8 cellular contexts compared by ENCODE assay signal in the genomic region with DNA sequence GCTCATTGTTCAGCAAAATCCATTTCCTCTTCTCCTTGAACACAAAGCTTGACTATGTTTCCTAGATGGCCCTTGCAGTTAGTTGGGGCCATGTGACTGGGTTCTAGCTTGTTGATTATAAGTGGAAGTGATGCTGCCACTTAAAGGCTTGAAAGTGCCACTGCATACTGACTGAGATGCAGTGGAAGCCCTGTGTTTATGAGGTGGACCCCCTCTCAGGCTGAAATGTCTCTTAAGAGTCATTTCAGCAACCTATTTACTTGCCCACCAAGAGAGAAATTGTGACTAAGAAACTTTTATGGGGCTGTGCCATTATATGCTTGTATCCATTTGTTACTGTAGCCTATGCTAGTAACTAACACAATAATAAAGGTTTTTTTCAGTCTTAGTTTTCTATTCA. TPM values are rescaled to one million over a fixed set of nuclear protein-coding genes. Genes with fewer than 3 reads are reported as not detected.
DNase-seq lines count a peak whose midpoint lies in the region; ATAC-seq and TF ChIP-seq lines count a peak whose summit lies in the region.

No MANE protein-coding gene starts in this region.

- DNase-seq in GM12865 (ENCODE audit: low read depth) (peak; percentile 57), ascending aorta (ENCODE audit: low spot score in 2 of 2) (no peak), kidney tubule cell (ENCODE audit: low spot score) (peak; percentile 18), NCI-H345 treated with DMSO at 0.1 percent for 48 hours (lab: John Stamatoyannopoulos, UW; ENCODE audit: unreplicated experiment) (no peak), kidney glomerular epithelial cell (lab: John Stamatoyannopoulos, UW) (no peak), cortex of kidney (lab: John Stamatoyannopoulos, UW) (no peak)

- no peaks in the 10 kb centered on the region for H3K4me1 ChIP-seq in ascending aorta

- TF ChIP-seq CTCF in GM12865 (IDR thresholded peaks at IDR 0.05; ENCODE audit: insufficient read depth, low read depth, low read length, missing control alignments) (peak; percentile 52), ascending aorta (IDR thresholded peaks at IDR 0.05) (peak in 2 of 3 experiments; percentile 12 to 39)

- intact Hi-C loops in ascending aorta (cut with DNase I), result no loop called here

- H3K4me3 ChIP-seq in GM12865 (ENCODE audit: low read depth, low read length), result no peak overlapping the region
- H3K4me3 ChIP-seq in ascending aorta, result no peak overlapping the region

- ATAC-seq in HG03442 (IDR thresholded peaks at IDR 0.05; ENCODE audit: unreplicated experiment), result peak; percentile 61
- no peak for ATAC-seq in HG02642 (IDR thresholded peaks at IDR 0.05; ENCODE audit: poor library complexity, unreplicated experiment)

- H3K36me3 ChIP-seq in ascending aorta, result no peaks in the 10 kb centered on the region

- H3K9me3 ChIP-seq in ascending aorta, result no peaks in the 10 kb centered on the region

- no peak overlapping the region for H3K27ac ChIP-seq in ascending aorta

- no peaks in the 10 kb centered on the region for H3K27me3 ChIP-seq in ascending aorta

RNA-seq across cellular contexts. Expression of a gene that starts 8.4 kb away (rescaled TPM):
- 19.2 TPM for total RNA-seq in ascending aorta

Comparison
In these comparisons a context has a peak if more than half of its experiments do, and no peak if none do; other contexts are left out.
1. DNase-seq: peak in GM12865 (single experiment) and kidney tubule cell (single experiment); none in ascending aorta (0 of 2), NCI-H345 treated with DMSO at 0.1 percent for 48 hours (single experiment), kidney glomerular epithelial cell (single experiment) and cortex of kidney (single experiment).